Comparison of ENCODE assay signal across 8 cellular contexts in genomic region chr11:9759519-9760179, GRCh38.
DNase-seq lines count a peak whose midpoint lies in the region; ATAC-seq, FAIRE-seq and TF ChIP-seq lines count a peak whose summit lies in the region.

No MANE protein-coding gene starts in this region.

- H3K27ac ChIP-seq in coronary artery (peak overlapping the region; percentile 70 to 91), lung (ENCODE audit: low read depth in 1 of 2, low read length in 1 of 2) (peak overlapping the region; percentile 67 to 90)

- DNase-seq in GM03348 (ENCODE audit: low spot score) (peak; percentile 94), NCI-H226 (peak; percentile 78), coronary artery (ENCODE audit: low spot score) (peak; percentile 94), lung (ENCODE audit: low spot score) (peak; percentile 66), GM19239 (ENCODE audit: insufficient read length, low spot score) (no peak)
- peak; percentile 92 for DNase-seq in activated CD4-positive, alpha-beta T cell treated with anti-CD3 and anti-CD28 coated beads, Interleukin-2, amount 10 ng/mL, durations not matched to agents 24 days and 14 days
- peak; percentile 84 for DNase-seq in stimulated activated CD8-positive, alpha-beta memory T cell treated with anti-CD3 and anti-CD28 coated beads, Interleukin-12 subunit alpha, Interleukin-12 subunit beta, amount 100 ng/mL, for 4 hours (ENCODE audit: low read depth)

- H3K4me3 Mint-ChIP-seq in activated CD4-positive, alpha-beta T cell treated with anti-CD3 and anti-CD28 coated beads, Interleukin-2, amount 10 ng/mL, durations not matched to agents 24 days and 14 days = peak overlapping the region; percentile 81

- WGBS in lung, 2 donors = 52 to 59% methylated on average over 9 of the region's 9 CpGs

- intact Hi-C loops in activated CD4-positive, alpha-beta T cell treated with anti-CD3 and anti-CD28 coated beads, Interleukin-2, amount 10 ng/mL, durations not matched to agents 24 days and 14 days (cut with micrococcal nuclease) = loop anchor here (1.0 to 10.0 kb wide), 7 partner anchors 81 to 1075 kb away; partner anchors contain the start of genes AMPD3, RPL27A, TRIM66 and WEE1

- H3K36me3 ChIP-seq in lung (ENCODE audit: control insufficient read depth in 2 of 2, insufficient read depth in 2 of 2, low read length in 2 of 2) = no peaks in the 10 kb centered on the region

- H3K27me3 ChIP-seq in lung (ENCODE audit: control insufficient read depth, insufficient read depth) = no peaks in the 10 kb centered on the region

- peaks cover 2% of the 10 kb centered on the region for H3K27me3 Mint-ChIP-seq in activated CD4-positive, alpha-beta T cell treated with anti-CD3 and anti-CD28 coated beads, Interleukin-2, amount 10 ng/mL, durations not matched to agents 24 days and 14 days

- H3K4me3 ChIP-seq in coronary artery (peak overlapping the region; percentile 73), lung (no peak overlapping the region)

- no peak for FAIRE-seq in GM19239 (lab: Jason Lieb, UNC)

- ATAC-seq in HG02610 (IDR thresholded peaks at IDR 0.05; ENCODE audit: unreplicated experiment) (peak; percentile 64), lung (ENCODE audit: insufficient read depth, low FRiP score) (peak; percentile 6)

- H3K4me1 Mint-ChIP-seq in activated CD4-positive, alpha-beta T cell treated with anti-CD3 and anti-CD28 coated beads, Interleukin-2, amount 10 ng/mL, durations not matched to agents 24 days and 14 days = peaks cover 56% of the 10 kb centered on the region

- H3K27ac Mint-ChIP-seq in activated CD4-positive, alpha-beta T cell treated with anti-CD3 and anti-CD28 coated beads, Interleukin-2, amount 10 ng/mL, durations not matched to agents 24 days and 14 days = peak overlapping the region; percentile 96

- TF ChIP-seq CTCF in coronary artery (IDR thresholded peaks at IDR 0.05) (no peak), lung (IDR thresholded peaks at IDR 0.05; ENCODE audit: control extremely low read depth, extremely low read depth) (no peak)

- H3K9me3 Mint-ChIP-seq in activated CD4-positive, alpha-beta T cell treated with anti-CD3 and anti-CD28 coated beads, Interleukin-2, amount 10 ng/mL, durations not matched to agents 24 days and 14 days = no peaks in the 10 kb centered on the region

- H3K9me3 ChIP-seq in lung (ENCODE audit: control insufficient read depth in 2 of 2, insufficient read depth in 1 of 2, low read length in 1 of 2) = no peaks in the 10 kb centered on the region

- H3K36me3 Mint-ChIP-seq in activated CD4-positive, alpha-beta T cell treated with anti-CD3 and anti-CD28 coated beads, Interleukin-2, amount 10 ng/mL, durations not matched to agents 24 days and 14 days (ENCODE audit: low read depth) = peaks cover 2% of the 10 kb centered on the region

- peaks cover 9 to 14% of the 10 kb centered on the region in 2 donors for H3K4me1 ChIP-seq in lung (ENCODE audit: control insufficient read depth in 2 of 2, insufficient read depth in 2 of 2, low read length in 2 of 2)
